In genomic region chr7:107387077-107387476, GRCh38 we compare ENCODE assay signal across 11 cellular contexts.
DNase-seq lines count a peak whose midpoint lies in the region; ATAC-seq, FAIRE-seq and TF ChIP-seq lines count a peak whose summit lies in the region.
"Had no signal": no experiment of that assay in that cellular context is flagged by ENCODE, and none has a peak within 500 bp of the region (broad histone marks: within the 10 kb centered on the region; RNA-seq: fewer than 3 reads in every experiment).

No MANE protein-coding gene starts in this region.

- H3K9me3 Mint-ChIP-seq in neural progenitor cell = no peaks in the 10 kb centered on the region

- H3K27me3 ChIP-seq in RWPE2 (ENCODE audit: insufficient read depth, poor library complexity, severe bottlenecking) = no peaks in the 10 kb centered on the region
- H3K27me3 ChIP-seq in neural progenitor cell = no peaks in the 10 kb centered on the region
- H3K27me3 ChIP-seq: suprapubic skin had no signal

- H3K79me2 ChIP-seq in neural progenitor cell (ENCODE audit: low read depth) = no peaks in the 10 kb centered on the region

- no peak overlapping the region for H3K4me3 Mint-ChIP-seq in neural progenitor cell

- 0 out of 3 replicates have a peak, but pooled peaks have one; percentile 33 for ATAC-seq in RWPE2 (ENCODE audit: low read depth)
- no peak for ATAC-seq in HG02970 (IDR thresholded peaks at IDR 0.05; ENCODE audit: low FRiP score, unreplicated experiment)
- ATAC-seq in GM18498 (IDR thresholded peaks at IDR 0.05; ENCODE audit: unreplicated experiment) = no peak

- no peak overlapping the region for H2AFZ ChIP-seq in neural progenitor cell (replicated peaks)

- H4K20me1 ChIP-seq in neural progenitor cell (ENCODE audit: low read depth) = no peaks in the 10 kb centered on the region

- no peak for TF ChIP-seq CTCF in RWPE2 (IDR thresholded peaks at IDR 0.05; ENCODE audit: poor library complexity, severe bottlenecking)
- no peak for TF ChIP-seq CTCF in fibroblast of mammary gland (conservative IDR thresholded peaks at IDR 0.05; ENCODE audit: control insufficient read depth, insufficient read depth, low read depth, low read length)
- no peak for TF ChIP-seq CTCF in neural progenitor cell (IDR thresholded peaks at IDR 0.05)

- H3K4me3 ChIP-seq in RWPE2 (ENCODE audit: severe bottlenecking) = no peak overlapping the region
- H3K4me3 ChIP-seq in fibroblast of mammary gland (ENCODE audit: control insufficient read depth, low read depth, low read length) = no peak overlapping the region
- H3K4me3 ChIP-seq in neural progenitor cell = no peak overlapping the region
- H3K4me3 ChIP-seq: suprapubic skin had no signal

- H3K9me3 ChIP-seq in RWPE2 (ENCODE audit: severe bottlenecking) (no peaks in the 10 kb centered on the region), neural progenitor cell (ENCODE audit: low read depth) (no peaks in the 10 kb centered on the region)
- H3K9me3 ChIP-seq: suprapubic skin had no signal

- no peaks in the 10 kb centered on the region for H3K36me3 ChIP-seq in RWPE2 (ENCODE audit: low read depth)
- no peaks in the 10 kb centered on the region for H3K36me3 ChIP-seq in neural progenitor cell
- H3K36me3 ChIP-seq: suprapubic skin had no signal

- H3K4me1 ChIP-seq in RWPE2 (ENCODE audit: insufficient read depth, poor library complexity, severe bottlenecking) (peaks cover 7% of the 10 kb centered on the region), neural progenitor cell (peaks cover 40% of the 10 kb centered on the region)

- H3K4me2 ChIP-seq in neural progenitor cell = peak overlapping the region; percentile 16

- H3K9ac ChIP-seq in neural progenitor cell = no peak overlapping the region

- H3K27ac ChIP-seq in RWPE2 (ENCODE audit: poor library complexity, severe bottlenecking) = no peak overlapping the region
- no peak overlapping the region for H3K27ac ChIP-seq in neural progenitor cell
- H3K27ac ChIP-seq: suprapubic skin had no signal

- no peak for TF ChIP-seq POLR2A in GM12892 (IDR thresholded peaks at IDR 0.05; ENCODE audit: low read depth, low read length)

- H3K27ac Mint-ChIP-seq in neural progenitor cell = no peak overlapping the region

- no peaks in the 10 kb centered on the region for H3K36me3 Mint-ChIP-seq in neural progenitor cell

- DNase-seq in DMS 273 treated with DMSO at 0.1 percent for 48 hours (lab: John Stamatoyannopoulos, UW) (peak; percentile 19), RWPE2 (ENCODE audit: low spot score) (no peak), fibroblast of mammary gland (ENCODE audit: low read depth) (peak; percentile 25), neural progenitor cell (ENCODE audit: low spot score) (peak; percentile 44), GM12892 (ENCODE audit: insufficient read length) (no peak), activated T-cell treated with anti-CD3 and anti-CD28 coated beads for 4 hours (no peak)

- no peaks in the 10 kb centered on the region for H3K27me3 Mint-ChIP-seq in neural progenitor cell (ENCODE audit: insufficient read depth, low read depth)

- H3K4me1 Mint-ChIP-seq in neural progenitor cell = peaks cover 34% of the 10 kb centered on the region

- no peaks in the 10 kb centered on the region for H3F3A ChIP-seq in neural progenitor cell (ENCODE audit: low read depth)

- no peak for FAIRE-seq in GM12892 (lab: Jason Lieb, UNC)
- FAIRE-seq: colon, D721Med had no signal

Comparison
In these comparisons a context has a peak if more than half of its experiments do, and no peak if none do; other contexts are left out.
1. DNase-seq: peak in DMS 273 treated with DMSO at 0.1 percent for 48 hours (single experiment), fibroblast of mammary gland (single experiment) and neural progenitor cell (single experiment); none in RWPE2 (single experiment), GM12892 (single experiment) and activated T-cell treated with anti-CD3 and anti-CD28 coated beads for 4 hours (single experiment).